Comparison of ENCODE assay signal across 8 cellular contexts in the genomic region with DNA sequence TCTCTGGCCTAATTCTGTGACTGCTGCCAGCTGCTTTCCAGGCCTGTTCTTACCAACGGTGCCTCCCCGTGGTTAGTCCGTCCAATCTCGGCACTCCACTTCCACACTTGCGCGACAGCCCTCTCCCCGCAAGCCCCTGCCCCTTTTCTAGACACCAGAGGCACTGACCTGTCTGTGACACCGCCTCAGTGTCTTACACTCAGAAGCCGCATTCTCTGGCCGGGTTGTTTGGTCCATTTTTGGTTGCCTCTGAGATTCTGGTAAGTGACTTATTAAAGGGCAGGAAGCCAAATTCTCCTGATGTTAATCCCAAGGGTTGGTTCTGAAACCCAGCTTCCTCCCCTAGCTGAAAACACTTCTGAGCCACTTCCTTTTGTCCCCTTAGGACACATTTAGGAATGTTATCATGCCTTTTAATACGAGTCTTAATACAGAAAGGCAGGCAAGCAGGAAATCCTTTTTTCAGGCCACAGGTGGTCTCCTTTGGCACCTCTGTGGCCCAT. TPM values are rescaled to one million over a fixed set of nuclear protein-coding genes. Genes with fewer than 3 reads are reported as not detected.
DNase-seq lines count a peak whose midpoint lies in the region; ATAC-seq lines count a peak whose summit lies in the region.

No MANE protein-coding gene starts in this region.

- peak; percentile 64 for DNase-seq in ELR (ENCODE audit: low read depth)
- DNase-seq in NCI-H82 (lab: John Stamatoyannopoulos, UW): peak; percentile 72
- DNase-seq in left ventricle myocardium superior: peak; percentile 65
- DNase-seq in putamen (ENCODE audit: low spot score): peak; percentile 46
- DNase-seq in NCI-H2107 treated with DMSO at 0.1 percent for 48 hours (lab: John Stamatoyannopoulos, UW; ENCODE audit: unreplicated experiment): no peak

- peak overlapping the region; percentile 83 for H3K27ac ChIP-seq in adipose tissue (ENCODE audit: low read depth, low read length)

- intact Hi-C loops in left ventricle myocardium superior (cut with micrococcal nuclease): no loop called here

- ATAC-seq in left ventricle myocardium superior (peak; percentile 3), GM19328 (IDR thresholded peaks at IDR 0.05; ENCODE audit: unreplicated experiment) (no peak), HG02678 (IDR thresholded peaks at IDR 0.05; ENCODE audit: unreplicated experiment) (no peak)

- WGBS in adipose tissue, 3 donors: 5 to 10% (median 7%) methylated on average over 11 of the region's 11 CpGs

RNA-seq across cellular contexts. Expression of gene AKTIP, which starts 1.2 kb away (rescaled TPM):
- polyA plus RNA-seq in adipose tissue: 10 to 100 TPM in 2 of 3 donors, 1 to 10 TPM in 1; 9.5 to 24.0 (median 22.0) TPM
- 89.9 TPM for total RNA-seq in left ventricle myocardium superior
